ENCODE assay signal across 8 cellular contexts in the genomic region with DNA sequence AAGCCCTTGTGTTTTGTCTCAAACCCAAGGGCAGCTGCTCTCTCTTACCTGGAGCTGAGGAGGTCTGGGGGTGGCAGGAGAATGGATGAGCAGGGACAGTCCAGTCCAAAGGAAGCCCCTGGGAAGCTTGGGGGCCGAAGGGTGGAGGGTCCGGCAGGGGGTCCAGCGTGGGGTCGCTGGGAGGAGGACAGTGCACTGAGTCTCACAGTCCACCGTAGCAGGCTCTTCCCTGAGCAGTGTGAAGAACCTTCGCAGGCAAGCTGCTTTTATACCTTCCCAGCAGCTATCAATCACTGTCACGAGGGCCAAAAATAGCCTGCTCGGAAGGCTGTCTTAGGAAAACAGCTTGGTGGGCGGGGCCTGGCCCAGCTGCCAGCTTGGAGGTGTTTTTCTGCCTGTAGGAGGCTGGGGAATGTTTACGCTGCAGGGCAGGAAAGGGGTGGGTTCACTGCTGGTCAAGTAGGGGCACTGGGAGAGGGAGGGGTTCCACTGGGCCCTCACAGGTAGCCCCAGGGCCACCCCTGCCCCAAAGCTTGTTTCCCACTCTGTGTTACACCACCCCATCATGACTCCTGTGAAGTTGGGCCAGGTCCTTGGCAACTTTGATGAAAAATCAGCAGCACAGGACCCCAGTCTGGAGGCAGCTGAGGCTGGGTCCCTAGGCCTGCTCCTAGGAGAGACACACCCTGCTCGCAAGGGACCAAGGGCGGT. TPM values are rescaled to one million over a fixed set of nuclear protein-coding genes. Genes with fewer than 3 reads are reported as not detected.
DNase-seq lines count a peak whose midpoint lies in the region; ATAC-seq and TF ChIP-seq lines count a peak whose summit lies in the region.

A gene with protein sequence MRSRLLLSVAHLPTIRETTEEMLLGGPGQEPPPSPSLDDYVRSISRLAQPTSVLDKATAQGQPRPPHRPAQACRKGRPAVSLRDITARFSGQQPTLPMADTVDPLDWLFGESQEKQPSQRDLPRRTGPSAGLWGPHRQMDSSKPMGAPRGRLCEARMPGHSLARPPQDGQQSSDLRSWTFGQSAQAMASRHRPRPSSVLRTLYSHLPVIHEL (minus strand): TSS at position 240 of the 711 bp plus-strand sequence. CDS start 779 bp downstream, outside the sequence.

- peak within 1 kb of the TSS; percentile 74 for H3K27ac Mint-ChIP-seq in activated T-helper 1 cell treated with anti-CD3 and anti-CD28 coated beads, Interleukin-12 subunit alpha, Interleukin-12 subunit beta, Interleukin-2, Interleukin-4 antibody, amounts not matched to agents 30 ng/mL and 10 ng/mL and 1 ng/mL, durations not matched to agents 14 hours and 24 hours and 36 hours

- H3K9me3 Mint-ChIP-seq in activated T-helper 1 cell treated with anti-CD3 and anti-CD28 coated beads, Interleukin-12 subunit alpha, Interleukin-12 subunit beta, Interleukin-2, Interleukin-4 antibody, amounts not matched to agents 30 ng/mL and 10 ng/mL and 1 ng/mL, durations not matched to agents 14 hours and 24 hours and 36 hours = no peaks in the 10 kb centered on the region

- intact Hi-C loops in activated T-helper 1 cell treated with anti-CD3 and anti-CD28 coated beads, Interleukin-12 subunit alpha, Interleukin-12 subunit beta, Interleukin-2, Interleukin-4 antibody, amounts not matched to agents 30 ng/mL and 10 ng/mL and 1 ng/mL, durations not matched to agents 14 hours and 24 hours and 36 hours (cut with micrococcal nuclease) = loop anchor here (10.0 kb wide), 1 partner anchor 1046 kb away; no protein-coding TSS in a partner anchor

- TF ChIP-seq CTCF in AG09309 (IDR thresholded peaks at IDR 0.05; ENCODE audit: control insufficient read depth, insufficient read depth, low read depth, low read length, missing control alignments) (peak; percentile 3), omental fat pad (IDR thresholded peaks at IDR 0.05) (no peak)

- peak; percentile 52 for ATAC-seq in omental fat pad (ENCODE audit: low FRiP score)
- no peak for ATAC-seq in GM21619 (IDR thresholded peaks at IDR 0.05; ENCODE audit: unreplicated experiment)

- no peaks in the 10 kb centered on the region for H3K27me3 Mint-ChIP-seq in activated T-helper 1 cell treated with anti-CD3 and anti-CD28 coated beads, Interleukin-12 subunit alpha, Interleukin-12 subunit beta, Interleukin-2, Interleukin-4 antibody, amounts not matched to agents 30 ng/mL and 10 ng/mL and 1 ng/mL, durations not matched to agents 14 hours and 24 hours and 36 hours (ENCODE audit: insufficient read depth)

- TF ChIP-seq POLR2A in GM19099 (IDR thresholded peaks at IDR 0.05; ENCODE audit: extremely low read depth, insufficient read length, low read depth) = peak; percentile 83

- H3K4me3 Mint-ChIP-seq in activated T-helper 1 cell treated with anti-CD3 and anti-CD28 coated beads, Interleukin-12 subunit alpha, Interleukin-12 subunit beta, Interleukin-2, Interleukin-4 antibody, amounts not matched to agents 30 ng/mL and 10 ng/mL and 1 ng/mL, durations not matched to agents 14 hours and 24 hours and 36 hours = peak within 1 kb of the TSS; percentile 86

- peak within 1 kb of the TSS; percentile 66 for H3K4me3 ChIP-seq in AG09309 (ENCODE audit: control insufficient read depth, low read depth, low read length)

- H3K4me1 Mint-ChIP-seq in activated T-helper 1 cell treated with anti-CD3 and anti-CD28 coated beads, Interleukin-12 subunit alpha, Interleukin-12 subunit beta, Interleukin-2, Interleukin-4 antibody, amounts not matched to agents 30 ng/mL and 10 ng/mL and 1 ng/mL, durations not matched to agents 14 hours and 24 hours and 36 hours (ENCODE audit: low read depth) = peaks cover 43% of the 10 kb centered on the region

- H3K36me3 Mint-ChIP-seq in activated T-helper 1 cell treated with anti-CD3 and anti-CD28 coated beads, Interleukin-12 subunit alpha, Interleukin-12 subunit beta, Interleukin-2, Interleukin-4 antibody, amounts not matched to agents 30 ng/mL and 10 ng/mL and 1 ng/mL, durations not matched to agents 14 hours and 24 hours and 36 hours (ENCODE audit: low read depth) = no peaks in the 10 kb centered on the region

- DNase-seq in AG09309 (ENCODE audit: low read depth) = peak; percentile 83
- DNase-seq in NCI-H2029 (lab: John Stamatoyannopoulos, UW) = peak; percentile 83
- DNase-seq in activated T-helper 1 cell treated with anti-CD3 and anti-CD28 coated beads, Interleukin-12 subunit alpha, Interleukin-12 subunit beta, Interleukin-2, Interleukin-4 antibody, amounts not matched to agents 30 ng/mL and 10 ng/mL and 1 ng/mL, durations not matched to agents 14 hours and 24 hours and 36 hours (ENCODE audit: low spot score) = peak; percentile 59
- DNase-seq in glomerular visceral epithelial cell (ENCODE audit: extremely low spot score) = peak; percentile 95
- peak; percentile 87 for DNase-seq in omental fat pad (ENCODE audit: low spot score)
- no peak for DNase-seq in activated effector memory CD4-positive, alpha-beta T cell treated with anti-CD3 and anti-CD28 coated beads, Interleukin-2, amount 50 U/mL, for 16 hours

RNA-seq across cellular contexts. Expression of the gene that starts here (rescaled TPM):
- 4.6 and 5.3 TPM in 2 replicates for total RNA-seq in activated T-helper 1 cell treated with anti-CD3 and anti-CD28 coated beads, Interleukin-12 subunit alpha, Interleukin-12 subunit beta, Interleukin-2, Interleukin-4 antibody, amounts not matched to agents 30 ng/mL and 10 ng/mL and 1 ng/mL, durations not matched to agents 14 hours and 24 hours and 36 hours
- 100 to 1,000 TPM; 181 to 740 (median 276) TPM for total RNA-seq in omental fat pad

Comparison
In these comparisons a context has a peak if more than half of its experiments do, and no peak if none do; other contexts are left out.
1. RNA of the gene that starts here (total RNA-seq): 181 to 740 TPM in omental fat pad; 4.6 to 5.3 TPM in activated T-helper 1 cell treated with anti-CD3 and anti-CD28 coated beads, Interleukin-12 subunit alpha, Interleukin-12 subunit beta, Interleukin-2, Interleukin-4 antibody, amounts not matched to agents 30 ng/mL and 10 ng/mL and 1 ng/mL, durations not matched to agents 14 hours and 24 hours and 36 hours; every median in the first group is over 10 times any median in the second.